ENCODE assay signal across 16 cellular contexts in genomic region chr15:35351059-35351458, GRCh38.
DNase-seq lines count a peak whose midpoint lies in the region; ATAC-seq and TF ChIP-seq lines count a peak whose summit lies in the region.
"Had no signal": no experiment of that assay in that cellular context is flagged by ENCODE, and none has a peak within 500 bp of the region (broad histone marks: within the 10 kb centered on the region; RNA-seq: fewer than 3 reads in every experiment).

No MANE protein-coding gene starts in this region.

- no peak overlapping the region for H3K4me2 ChIP-seq in mesenchymal stem cell (ENCODE audit: low read length, poor library complexity, severe bottlenecking)

- TF ChIP-seq CTCF in left ventricle myocardium inferior (IDR thresholded peaks at IDR 0.05; ENCODE audit: borderline replicate concordance), result no peak

- no peaks in the 10 kb centered on the region for H3K79me1 ChIP-seq in mesenchymal stem cell (replicated peaks; ENCODE audit: low read length, poor library complexity, severe bottlenecking)

- no peak overlapping the region for H4K91ac ChIP-seq in mesenchymal stem cell (ENCODE audit: low read length)

- ATAC-seq in HG02610 (IDR thresholded peaks at IDR 0.05; ENCODE audit: unreplicated experiment) (peak; percentile 62), HG02884 (IDR thresholded peaks at IDR 0.05; ENCODE audit: unreplicated experiment) (peak; percentile 54), HG02840 (IDR thresholded peaks at IDR 0.05; ENCODE audit: low FRiP score, unreplicated experiment) (no peak)
- ATAC-seq: GM12878 had no signal

- H2BK5ac ChIP-seq in mesenchymal stem cell (ENCODE audit: low read depth, low read length, poor library complexity, severe bottlenecking), result peak overlapping the region; percentile 57

- no peak overlapping the region for H2AFZ ChIP-seq in mesenchymal stem cell (ENCODE audit: low read depth, low read length)
- H2AFZ ChIP-seq: GM23248 had no signal

- H2BK120ac ChIP-seq in mesenchymal stem cell (ENCODE audit: low read depth, low read length), result no peak overlapping the region

- no peak overlapping the region for H3K4ac ChIP-seq in mesenchymal stem cell (ENCODE audit: low read depth in 1 of 2, low read length in 2 of 2)

- H3K9me3 ChIP-seq in mesenchymal stem cell (ENCODE audit: control insufficient read depth, low read length), result no peaks in the 10 kb centered on the region
- peaks cover 66% of the 10 kb centered on the region for H3K9me3 ChIP-seq in left ventricle myocardium inferior (replicated peaks)

- H3K18ac ChIP-seq in mesenchymal stem cell (ENCODE audit: low read depth in 1 of 2, low read length in 2 of 2), result no peak overlapping the region

- no peak overlapping the region for H2BK12ac ChIP-seq in mesenchymal stem cell (ENCODE audit: low read length in 2 of 2)

- intact Hi-C loops in left ventricle myocardium inferior (cut with micrococcal nuclease), result no loop called here

- no peak overlapping the region for H3K23ac ChIP-seq in mesenchymal stem cell (ENCODE audit: low read length in 2 of 2)

- H3K14ac ChIP-seq in mesenchymal stem cell (ENCODE audit: low read length in 2 of 2), result no peak overlapping the region

- H3K27me3 ChIP-seq in mesenchymal stem cell (ENCODE audit: control insufficient read depth in 1 of 2, insufficient read depth in 1 of 2, low read length in 2 of 2) (no peaks in the 10 kb centered on the region), left ventricle myocardium inferior (ENCODE audit: low read depth) (no peaks in the 10 kb centered on the region)

- H3K36me3 ChIP-seq in mesenchymal stem cell (ENCODE audit: control insufficient read depth in 1 of 2, insufficient read depth in 2 of 2, low read depth in 1 of 2, low read length in 2 of 2) (no peaks in the 10 kb centered on the region), left ventricle myocardium inferior (no peaks in the 10 kb centered on the region)

- H3K4me3 ChIP-seq in mesenchymal stem cell (ENCODE audit: insufficient read depth in 1 of 2, low read depth in 1 of 2, low read length in 2 of 2), result no peak overlapping the region
- H3K4me3 ChIP-seq in left ventricle myocardium inferior, result no peak overlapping the region
- H3K4me3 ChIP-seq: GM12878, GM23248 had no signal

- H3K9ac ChIP-seq in mesenchymal stem cell (ENCODE audit: low read length), result no peak overlapping the region
- H3K9ac ChIP-seq: GM23248 had no signal

- H2AK5ac ChIP-seq in mesenchymal stem cell (ENCODE audit: low read length, severe bottlenecking), result no peak overlapping the region

- H3K4me1 ChIP-seq in mesenchymal stem cell (ENCODE audit: control insufficient read depth, insufficient read depth, low read depth, low read length), result no peaks in the 10 kb centered on the region
- no peaks in the 10 kb centered on the region for H3K4me1 ChIP-seq in left ventricle myocardium inferior

- DNase-seq in mesenchymal stem cell (no peak), DMS153 treated with DMSO at 0.1 percent for 48 hours (lab: John Stamatoyannopoulos, UW; ENCODE audit: unreplicated experiment) (no peak), left ventricle myocardium inferior (no peak)
- DNase-seq: C1 segment of cervical spinal cord; Calu3; CD4-positive, alpha-beta memory T cell; COR-L47; DND-41; GDM1; GM23248; H7; HCEC 1CT had no signal

- no peak overlapping the region for H3K27ac ChIP-seq in mesenchymal stem cell (ENCODE audit: low read length, poor library complexity, severe bottlenecking)
- H3K27ac ChIP-seq in left ventricle myocardium inferior (replicated peaks), result no peak overlapping the region
- H3K27ac ChIP-seq: GM23248 had no signal

- H4K8ac ChIP-seq in mesenchymal stem cell (ENCODE audit: low read length), result no peak overlapping the region

- no peak overlapping the region for H2BK15ac ChIP-seq in mesenchymal stem cell (ENCODE audit: low read depth, poor library complexity, severe bottlenecking)
